ENCODE assay signal across 15 cellular contexts in the genomic region with DNA sequence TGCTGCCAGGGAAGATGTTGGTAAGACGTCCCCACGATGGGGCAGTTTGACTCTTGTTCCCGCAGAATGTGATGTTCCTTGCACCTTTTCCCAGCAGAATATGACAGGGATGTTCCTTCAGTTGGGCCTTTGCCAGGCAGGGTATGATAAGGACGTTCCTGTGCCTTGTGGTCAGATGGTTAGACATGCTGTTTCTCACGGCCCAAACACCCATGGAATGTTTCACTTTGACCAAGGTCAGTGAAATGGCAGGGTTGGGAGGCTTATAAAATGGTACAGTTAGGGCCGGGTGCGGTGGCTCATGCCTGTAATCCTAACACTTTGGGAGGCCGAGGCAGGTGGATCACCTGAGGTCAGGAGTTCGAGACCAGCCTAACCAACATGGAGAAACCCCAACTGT. TPM values are rescaled to one million over a fixed set of nuclear protein-coding genes. Genes with fewer than 3 reads are reported as not detected.
A peak's percentile ranks its signal among the peaks of the same experiment; 100 is the strongest.
DNase-seq lines count a peak whose midpoint lies in the region; TF ChIP-seq lines count a peak whose summit lies in the region.
"Had no signal": no experiment of that assay in that cellular context is flagged by ENCODE, and none has a peak within 500 bp of the region (broad histone marks: within the 10 kb centered on the region; RNA-seq: fewer than 3 reads in every experiment).

No MANE protein-coding gene starts in this region.

- H4K20me1 ChIP-seq in hepatocyte (ENCODE audit: insufficient read depth, poor library complexity, severe bottlenecking), result no peaks in the 10 kb centered on the region

- peak; percentile 42 for DNase-seq in AG20443 (ENCODE audit: low spot score)
- peak; percentile 84 for DNase-seq in HFFc6
- peak; percentile 87 for DNase-seq in amniotic epithelial cell (ENCODE audit: low read depth)
- DNase-seq in kidney tubule cell (ENCODE audit: low spot score), result peak; percentile 83
- DNase-seq in foreskin melanocyte, result no peak
- no peak for DNase-seq in NCI-H1436 (lab: John Stamatoyannopoulos, UW)
- DNase-seq in hepatocyte (ENCODE audit: low spot score), result no peak
- DNase-seq in cerebellar nuclear complex (lab: John Stamatoyannopoulos, UW), result no peak
- DNase-seq: activated CD4-positive, CD25-positive, alpha-beta regulatory T cell; AML-193; effector memory CD8-positive, alpha-beta T cell; NCI-H2227 treated with DMSO at 0.1 percent for 48 hours; stimulated activated CD4-positive, alpha-beta T cell treated with anti-CD3 and anti-CD28 coated beads, Interleukin-1b, Interleukin-23, amount 100 ng/mL, for 48 hours; T-helper 1 cell had no signal

- H3K4me2 ChIP-seq in hepatocyte, result no peak overlapping the region

- no peak overlapping the region for H2AFZ ChIP-seq in hepatocyte

- no peaks in the 10 kb centered on the region for H3K9me3 Mint-ChIP-seq in HFFc6
- H3K9me3 Mint-ChIP-seq: effector memory CD8-positive, alpha-beta T cell had no signal

- no peaks in the 10 kb centered on the region; the same call in 1 of the 2 replicates for H3K36me3 Mint-ChIP-seq in HFFc6 (ENCODE audit: low read depth)

- H3K4me1 Mint-ChIP-seq in HFFc6 (ENCODE audit: low read depth), result peaks cover 78% of the 10 kb centered on the region

- no peaks in the 10 kb centered on the region for H3K36me3 ChIP-seq in hepatocyte (replicated peaks; ENCODE audit: insufficient read depth, low read depth)
- H3K36me3 ChIP-seq: vagina had no signal

- no peaks in the 10 kb centered on the region for H3K79me2 ChIP-seq in hepatocyte

- peak overlapping the region; percentile 24 for H3K27ac Mint-ChIP-seq in HFFc6
- H3K27ac Mint-ChIP-seq: effector memory CD8-positive, alpha-beta T cell had no signal

- H3K27ac ChIP-seq in hepatocyte, result no peak overlapping the region
- H3K27ac ChIP-seq: vagina had no signal

- TF ChIP-seq CTCF in HFFc6 (IDR thresholded peaks at IDR 0.05) (no peak), hepatocyte (IDR thresholded peaks at IDR 0.05; ENCODE audit: poor library complexity) (no peak)

- no peaks in the 10 kb centered on the region for H3K27me3 ChIP-seq in hepatocyte
- H3K27me3 ChIP-seq: vagina had no signal

- H3K9me3 ChIP-seq in hepatocyte (ENCODE audit: low read depth), result no peaks in the 10 kb centered on the region
- H3K9me3 ChIP-seq: vagina had no signal

- 90% methylated on average over 9 of the region's 9 CpGs for WGBS in hepatocyte (ENCODE audit: low lambda C conversion rate, missing lambda C conversion rate)

- H3K27me3 Mint-ChIP-seq in HFFc6 (ENCODE audit: insufficient read depth), result peaks cover 6% of the 10 kb centered on the region

- H3K9me2 ChIP-seq in hepatocyte (replicated peaks; ENCODE audit: insufficient read depth), result no peaks in the 10 kb centered on the region

- H3K4me1 ChIP-seq in hepatocyte (ENCODE audit: insufficient read depth), result no peaks in the 10 kb centered on the region
- H3K4me1 ChIP-seq: vagina had no signal

- 0 out of 2 replicates have a peak overlapping the region, but pooled peaks have one; percentile 0 for H3K4me3 Mint-ChIP-seq in HFFc6
- H3K4me3 Mint-ChIP-seq: effector memory CD8-positive, alpha-beta T cell had no signal

- H3K4me3 ChIP-seq in hepatocyte, result no peak overlapping the region
- H3K4me3 ChIP-seq: vagina had no signal

RNA-seq across cellular contexts. Expression of gene YPEL5, which starts 40.3 kb away (rescaled TPM):
- 100 to 1,000 TPM in 1 of 6 experiments, 10 to 100 TPM in 5; 81.8 to 110 (median 88.4) TPM for total RNA-seq in HFFc6 (2021; fragmentation: NEBNext Ultra II Directional; extraction: Animal tissue kit (Norgen Biotek cat#: 25700))
- 98.3 and 117 TPM in 2 replicates for total RNA-seq in hepatocyte
- 94.4 and 104 TPM in 2 replicates for polyA plus RNA-seq in hepatocyte

Comparison
In these comparisons a context has a peak if more than half of its experiments do, and no peak if none do; other contexts are left out.
1. DNase-seq: peak in AG20443 (single experiment), HFFc6 (single experiment), amniotic epithelial cell (single experiment) and kidney tubule cell (single experiment); none in foreskin melanocyte (single experiment), NCI-H1436 (single experiment), hepatocyte (single experiment) and cerebellar nuclear complex (0 of 2).